Comparison of ENCODE assay signal across 3 cellular contexts in the genomic region with DNA sequence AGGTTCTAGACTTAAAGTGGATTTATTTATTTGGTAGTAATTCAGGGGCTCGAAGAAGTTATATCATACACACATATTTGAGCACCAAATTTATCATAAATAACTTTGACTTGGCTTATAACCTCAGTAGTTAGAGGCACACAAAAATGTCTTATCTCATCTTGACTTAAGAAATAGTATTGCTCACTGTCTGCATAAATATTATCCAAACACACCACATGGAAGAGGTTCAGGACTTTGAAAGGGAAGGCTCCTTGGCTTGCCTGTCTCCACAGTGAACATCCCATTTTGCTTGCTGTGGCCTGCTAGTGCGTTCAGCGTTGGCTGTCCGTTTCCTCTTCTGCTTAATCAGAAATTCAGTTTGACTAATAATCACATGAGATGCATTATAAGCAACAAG.
TF ChIP-seq lines count a peak whose summit lies in the region.

No MANE protein-coding gene starts in this region.

TF ChIP-seq in SK-N-SH, 30 proteins besides CTCF, POLR2A, EP300 and RAD21 (continued from another document):
- TF ChIP-seq, protein P1, sequence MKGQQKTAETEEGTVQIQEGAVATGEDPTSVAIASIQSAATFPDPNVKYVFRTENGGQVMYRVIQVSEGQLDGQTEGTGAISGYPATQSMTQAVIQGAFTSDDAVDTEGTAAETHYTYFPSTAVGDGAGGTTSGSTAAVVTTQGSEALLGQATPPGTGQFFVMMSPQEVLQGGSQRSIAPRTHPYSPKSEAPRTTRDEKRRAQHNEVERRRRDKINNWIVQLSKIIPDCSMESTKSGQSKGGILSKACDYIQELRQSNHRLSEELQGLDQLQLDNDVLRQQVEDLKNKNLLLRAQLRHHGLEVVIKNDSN (IDR thresholded peaks at IDR 0.05; ENCODE audit: borderline replicate concordance, low read depth), result no peak

TF ChIP-seq in SK-N-SH treated with all-trans-retinoic acid at 6 μM for 48 hours, 23 proteins besides CTCF, POLR2A, EP300 and RAD21:
- no peak for TF ChIP-seq ESRRG (CRISPR knock-in tag; IDR thresholded peaks at IDR 0.05)
- TF ChIP-seq TCF4 (CRISPR knock-in tag; IDR thresholded peaks at IDR 0.05; ENCODE audit: borderline replicate concordance), result no peak
- TF ChIP-seq ZNF565 (CRISPR knock-in tag; conservative IDR thresholded peaks at IDR 0.05; ENCODE audit: low read depth), result no peak
- TF ChIP-seq SNAI2 (CRISPR knock-in tag; IDR thresholded peaks at IDR 0.05), result no peak
- TF ChIP-seq ZC3H10 (CRISPR knock-in tag; IDR thresholded peaks at IDR 0.05), result no peak
- no peak for TF ChIP-seq ZFP30 (CRISPR knock-in tag; IDR thresholded peaks at IDR 0.05)
- TF ChIP-seq, protein P2, sequence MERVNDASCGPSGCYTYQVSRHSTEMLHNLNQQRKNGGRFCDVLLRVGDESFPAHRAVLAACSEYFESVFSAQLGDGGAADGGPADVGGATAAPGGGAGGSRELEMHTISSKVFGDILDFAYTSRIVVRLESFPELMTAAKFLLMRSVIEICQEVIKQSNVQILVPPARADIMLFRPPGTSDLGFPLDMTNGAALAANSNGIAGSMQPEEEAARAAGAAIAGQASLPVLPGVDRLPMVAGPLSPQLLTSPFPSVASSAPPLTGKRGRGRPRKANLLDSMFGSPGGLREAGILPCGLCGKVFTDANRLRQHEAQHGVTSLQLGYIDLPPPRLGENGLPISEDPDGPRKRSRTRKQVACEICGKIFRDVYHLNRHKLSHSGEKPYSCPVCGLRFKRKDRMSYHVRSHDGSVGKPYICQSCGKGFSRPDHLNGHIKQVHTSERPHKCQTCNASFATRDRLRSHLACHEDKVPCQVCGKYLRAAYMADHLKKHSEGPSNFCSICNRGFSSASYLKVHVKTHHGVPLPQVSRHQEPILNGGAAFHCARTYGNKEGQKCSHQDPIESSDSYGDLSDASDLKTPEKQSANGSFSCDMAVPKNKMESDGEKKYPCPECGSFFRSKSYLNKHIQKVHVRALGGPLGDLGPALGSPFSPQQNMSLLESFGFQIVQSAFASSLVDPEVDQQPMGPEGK (CRISPR knock-in tag; IDR thresholded peaks at IDR 0.05; ENCODE audit: borderline replicate concordance), result no peak
- no peak for TF ChIP-seq TOX (CRISPR knock-in tag; IDR thresholded peaks at IDR 0.05; ENCODE audit: borderline replicate concordance)
- TF ChIP-seq ZFP3 (CRISPR knock-in tag; IDR thresholded peaks at IDR 0.05), result no peak
- no peak for TF ChIP-seq OSR1 (CRISPR knock-in tag; IDR thresholded peaks at IDR 0.05)
- TF ChIP-seq GLIS3 (CRISPR knock-in tag; IDR thresholded peaks at IDR 0.05), result no peak
- TF ChIP-seq, protein P3, sequence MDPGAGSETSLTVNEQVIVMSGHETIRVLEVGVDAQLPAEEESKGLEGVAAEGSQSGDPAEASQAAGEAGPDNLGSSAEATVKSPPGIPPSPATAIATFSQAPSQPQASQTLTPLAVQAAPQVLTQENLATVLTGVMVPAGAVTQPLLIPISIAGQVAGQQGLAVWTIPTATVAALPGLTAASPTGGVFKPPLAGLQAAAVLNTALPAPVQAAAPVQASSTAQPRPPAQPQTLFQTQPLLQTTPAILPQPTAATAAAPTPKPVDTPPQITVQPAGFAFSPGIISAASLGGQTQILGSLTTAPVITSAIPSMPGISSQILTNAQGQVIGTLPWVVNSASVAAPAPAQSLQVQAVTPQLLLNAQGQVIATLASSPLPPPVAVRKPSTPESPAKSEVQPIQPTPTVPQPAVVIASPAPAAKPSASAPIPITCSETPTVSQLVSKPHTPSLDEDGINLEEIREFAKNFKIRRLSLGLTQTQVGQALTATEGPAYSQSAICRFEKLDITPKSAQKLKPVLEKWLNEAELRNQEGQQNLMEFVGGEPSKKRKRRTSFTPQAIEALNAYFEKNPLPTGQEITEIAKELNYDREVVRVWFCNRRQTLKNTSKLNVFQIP (CRISPR knock-in tag; IDR thresholded peaks at IDR 0.05; ENCODE audit: borderline replicate concordance, low read depth), result no peak
- no peak for TF ChIP-seq ARNTL (CRISPR knock-in tag; IDR thresholded peaks at IDR 0.05; ENCODE audit: borderline replicate concordance, low read depth)
- TF ChIP-seq, protein P4, sequence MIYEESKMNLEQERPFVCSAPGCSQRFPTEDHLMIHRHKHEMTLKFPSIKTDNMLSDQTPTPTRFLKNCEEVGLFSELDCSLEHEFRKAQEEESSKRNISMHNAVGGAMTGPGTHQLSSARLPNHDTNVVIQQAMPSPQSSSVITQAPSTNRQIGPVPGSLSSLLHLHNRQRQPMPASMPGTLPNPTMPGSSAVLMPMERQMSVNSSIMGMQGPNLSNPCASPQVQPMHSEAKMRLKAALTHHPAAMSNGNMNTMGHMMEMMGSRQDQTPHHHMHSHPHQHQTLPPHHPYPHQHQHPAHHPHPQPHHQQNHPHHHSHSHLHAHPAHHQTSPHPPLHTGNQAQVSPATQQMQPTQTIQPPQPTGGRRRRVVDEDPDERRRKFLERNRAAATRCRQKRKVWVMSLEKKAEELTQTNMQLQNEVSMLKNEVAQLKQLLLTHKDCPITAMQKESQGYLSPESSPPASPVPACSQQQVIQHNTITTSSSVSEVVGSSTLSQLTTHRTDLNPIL (CRISPR knock-in tag; IDR thresholded peaks at IDR 0.05; ENCODE audit: low read depth), result no peak
- no peak for TF ChIP-seq RARB (CRISPR knock-in tag; IDR thresholded peaks at IDR 0.05)
- TF ChIP-seq ZNF70 (CRISPR knock-in tag; IDR thresholded peaks at IDR 0.05), result no peak

TF ChIP-seq in GM23338, 12 proteins besides CTCF, POLR2A, EP300 and RAD21:
- TF ChIP-seq EZH2 (IDR thresholded peaks at IDR 0.05; ENCODE audit: low read depth, unreplicated experiment), result no peak
- TF ChIP-seq EZH2phosphoT487 (IDR thresholded peaks at IDR 0.05; ENCODE audit: unreplicated experiment), result no peak
- TF ChIP-seq STAT1 (IDR thresholded peaks at IDR 0.05; ENCODE audit: unreplicated experiment), result no peak
- TF ChIP-seq, protein P5, sequence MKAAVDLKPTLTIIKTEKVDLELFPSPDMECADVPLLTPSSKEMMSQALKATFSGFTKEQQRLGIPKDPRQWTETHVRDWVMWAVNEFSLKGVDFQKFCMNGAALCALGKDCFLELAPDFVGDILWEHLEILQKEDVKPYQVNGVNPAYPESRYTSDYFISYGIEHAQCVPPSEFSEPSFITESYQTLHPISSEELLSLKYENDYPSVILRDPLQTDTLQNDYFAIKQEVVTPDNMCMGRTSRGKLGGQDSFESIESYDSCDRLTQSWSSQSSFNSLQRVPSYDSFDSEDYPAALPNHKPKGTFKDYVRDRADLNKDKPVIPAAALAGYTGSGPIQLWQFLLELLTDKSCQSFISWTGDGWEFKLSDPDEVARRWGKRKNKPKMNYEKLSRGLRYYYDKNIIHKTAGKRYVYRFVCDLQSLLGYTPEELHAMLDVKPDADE (IDR thresholded peaks at IDR 0.05), result no peak
- TF ChIP-seq POLR2AphosphoS5 (IDR thresholded peaks at IDR 0.05; ENCODE audit: low read depth), result no peak
- TF ChIP-seq CREB1 (CRISPR knock-in tag; IDR thresholded peaks at IDR 0.05; ENCODE audit: low read depth), result no peak
- TF ChIP-seq, protein P6, sequence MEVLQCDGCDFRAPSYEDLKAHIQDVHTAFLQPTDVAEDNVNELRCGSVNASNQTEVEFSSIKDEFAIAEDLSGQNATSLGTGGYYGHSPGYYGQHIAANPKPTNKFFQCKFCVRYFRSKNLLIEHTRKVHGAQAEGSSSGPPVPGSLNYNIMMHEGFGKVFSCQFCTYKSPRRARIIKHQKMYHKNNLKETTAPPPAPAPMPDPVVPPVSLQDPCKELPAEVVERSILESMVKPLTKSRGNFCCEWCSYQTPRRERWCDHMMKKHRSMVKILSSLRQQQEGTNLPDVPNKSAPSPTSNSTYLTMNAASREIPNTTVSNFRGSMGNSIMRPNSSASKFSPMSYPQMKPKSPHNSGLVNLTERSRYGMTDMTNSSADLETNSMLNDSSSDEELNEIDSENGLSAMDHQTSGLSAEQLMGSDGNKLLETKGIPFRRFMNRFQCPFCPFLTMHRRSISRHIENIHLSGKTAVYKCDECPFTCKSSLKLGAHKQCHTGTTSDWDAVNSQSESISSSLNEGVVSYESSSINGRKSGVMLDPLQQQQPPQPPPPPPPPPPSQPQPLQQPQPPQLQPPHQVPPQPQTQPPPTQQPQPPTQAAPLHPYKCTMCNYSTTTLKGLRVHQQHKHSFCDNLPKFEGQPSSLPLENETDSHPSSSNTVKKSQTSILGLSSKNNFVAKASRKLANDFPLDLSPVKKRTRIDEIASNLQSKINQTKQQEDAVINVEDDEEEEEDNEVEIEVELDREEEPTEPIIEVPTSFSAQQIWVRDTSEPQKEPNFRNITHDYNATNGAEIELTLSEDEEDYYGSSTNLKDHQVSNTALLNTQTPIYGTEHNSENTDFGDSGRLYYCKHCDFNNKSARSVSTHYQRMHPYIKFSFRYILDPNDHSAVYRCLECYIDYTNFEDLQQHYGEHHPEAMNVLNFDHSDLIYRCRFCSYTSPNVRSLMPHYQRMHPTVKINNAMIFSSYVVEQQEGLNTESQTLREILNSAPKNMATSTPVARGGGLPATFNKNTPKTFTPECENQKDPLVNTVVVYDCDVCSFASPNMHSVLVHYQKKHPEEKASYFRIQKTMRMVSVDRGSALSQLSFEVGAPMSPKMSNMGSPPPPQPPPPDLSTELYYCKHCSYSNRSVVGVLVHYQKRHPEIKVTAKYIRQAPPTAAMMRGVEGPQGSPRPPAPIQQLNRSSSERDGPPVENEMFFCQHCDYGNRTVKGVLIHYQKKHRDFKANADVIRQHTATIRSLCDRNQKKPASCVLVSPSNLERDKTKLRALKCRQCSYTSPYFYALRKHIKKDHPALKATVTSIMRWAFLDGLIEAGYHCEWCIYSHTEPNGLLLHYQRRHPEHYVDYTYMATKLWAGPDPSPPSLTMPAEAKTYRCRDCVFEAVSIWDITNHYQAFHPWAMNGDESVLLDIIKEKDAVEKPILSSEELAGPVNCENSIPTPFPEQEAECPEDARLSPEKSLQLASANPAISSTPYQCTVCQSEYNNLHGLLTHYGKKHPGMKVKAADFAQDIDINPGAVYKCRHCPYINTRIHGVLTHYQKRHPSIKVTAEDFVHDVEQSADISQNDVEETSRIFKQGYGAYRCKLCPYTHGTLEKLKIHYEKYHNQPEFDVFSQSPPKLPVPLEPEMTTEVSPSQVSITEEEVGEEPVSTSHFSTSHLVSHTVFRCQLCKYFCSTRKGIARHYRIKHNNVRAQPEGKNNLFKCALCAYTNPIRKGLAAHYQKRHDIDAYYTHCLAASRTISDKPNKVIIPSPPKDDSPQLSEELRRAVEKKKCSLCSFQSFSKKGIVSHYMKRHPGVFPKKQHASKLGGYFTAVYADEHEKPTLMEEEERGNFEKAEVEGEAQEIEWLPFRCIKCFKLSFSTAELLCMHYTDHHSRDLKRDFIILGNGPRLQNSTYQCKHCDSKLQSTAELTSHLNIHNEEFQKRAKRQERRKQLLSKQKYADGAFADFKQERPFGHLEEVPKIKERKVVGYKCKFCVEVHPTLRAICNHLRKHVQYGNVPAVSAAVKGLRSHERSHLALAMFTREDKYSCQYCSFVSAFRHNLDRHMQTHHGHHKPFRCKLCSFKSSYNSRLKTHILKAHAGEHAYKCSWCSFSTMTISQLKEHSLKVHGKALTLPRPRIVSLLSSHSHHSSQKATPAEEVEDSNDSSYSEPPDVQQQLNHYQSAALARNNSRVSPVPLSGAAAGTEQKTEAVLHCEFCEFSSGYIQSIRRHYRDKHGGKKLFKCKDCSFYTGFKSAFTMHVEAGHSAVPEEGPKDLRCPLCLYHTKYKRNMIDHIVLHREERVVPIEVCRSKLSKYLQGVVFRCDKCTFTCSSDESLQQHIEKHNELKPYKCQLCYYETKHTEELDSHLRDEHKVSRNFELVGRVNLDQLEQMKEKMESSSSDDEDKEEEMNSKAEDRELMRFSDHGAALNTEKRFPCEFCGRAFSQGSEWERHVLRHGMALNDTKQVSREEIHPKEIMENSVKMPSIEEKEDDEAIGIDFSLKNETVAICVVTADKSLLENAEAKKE (CRISPR knock-in tag; IDR thresholded peaks at IDR 0.05), result no peak
- no peak for TF ChIP-seq JUNB (IDR thresholded peaks at IDR 0.05; ENCODE audit: unreplicated experiment)
- TF ChIP-seq ZNF114 (CRISPR knock-in tag; IDR thresholded peaks at IDR 0.05), result no peak
- TF ChIP-seq, protein P7, sequence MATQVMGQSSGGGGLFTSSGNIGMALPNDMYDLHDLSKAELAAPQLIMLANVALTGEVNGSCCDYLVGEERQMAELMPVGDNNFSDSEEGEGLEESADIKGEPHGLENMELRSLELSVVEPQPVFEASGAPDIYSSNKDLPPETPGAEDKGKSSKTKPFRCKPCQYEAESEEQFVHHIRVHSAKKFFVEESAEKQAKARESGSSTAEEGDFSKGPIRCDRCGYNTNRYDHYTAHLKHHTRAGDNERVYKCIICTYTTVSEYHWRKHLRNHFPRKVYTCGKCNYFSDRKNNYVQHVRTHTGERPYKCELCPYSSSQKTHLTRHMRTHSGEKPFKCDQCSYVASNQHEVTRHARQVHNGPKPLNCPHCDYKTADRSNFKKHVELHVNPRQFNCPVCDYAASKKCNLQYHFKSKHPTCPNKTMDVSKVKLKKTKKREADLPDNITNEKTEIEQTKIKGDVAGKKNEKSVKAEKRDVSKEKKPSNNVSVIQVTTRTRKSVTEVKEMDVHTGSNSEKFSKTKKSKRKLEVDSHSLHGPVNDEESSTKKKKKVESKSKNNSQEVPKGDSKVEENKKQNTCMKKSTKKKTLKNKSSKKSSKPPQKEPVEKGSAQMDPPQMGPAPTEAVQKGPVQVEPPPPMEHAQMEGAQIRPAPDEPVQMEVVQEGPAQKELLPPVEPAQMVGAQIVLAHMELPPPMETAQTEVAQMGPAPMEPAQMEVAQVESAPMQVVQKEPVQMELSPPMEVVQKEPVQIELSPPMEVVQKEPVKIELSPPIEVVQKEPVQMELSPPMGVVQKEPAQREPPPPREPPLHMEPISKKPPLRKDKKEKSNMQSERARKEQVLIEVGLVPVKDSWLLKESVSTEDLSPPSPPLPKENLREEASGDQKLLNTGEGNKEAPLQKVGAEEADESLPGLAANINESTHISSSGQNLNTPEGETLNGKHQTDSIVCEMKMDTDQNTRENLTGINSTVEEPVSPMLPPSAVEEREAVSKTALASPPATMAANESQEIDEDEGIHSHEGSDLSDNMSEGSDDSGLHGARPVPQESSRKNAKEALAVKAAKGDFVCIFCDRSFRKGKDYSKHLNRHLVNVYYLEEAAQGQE (IDR thresholded peaks at IDR 0.05; ENCODE audit: unreplicated experiment), result no peak
TF ChIP-seq in GM23338: peak in this region for 0.
